25 cellular contexts compared by ENCODE assay signal in genomic region chr5:56313596-56313995, GRCh38.
"Had no signal": no experiment of that assay in that cellular context is flagged by ENCODE, and none has a peak within 500 bp of the region (broad histone marks: within the 10 kb centered on the region; RNA-seq: fewer than 3 reads in every experiment).

No MANE protein-coding gene starts in this region.

- DNase-seq: activated CD4-positive, CD25-positive, alpha-beta regulatory T cell; activated CD8-positive, alpha-beta memory T cell treated with anti-CD3 and anti-CD28 coated beads for 24 hours; activated naive CD8-positive, alpha-beta T cell treated with anti-CD3 and anti-CD28 coated beads, Interleukin-2, amount 10 ng/mL, durations not matched to agents 7 days and 5 days; activated T-cell treated with anti-CD3 and anti-CD28 coated beads, Interleukin-2, amount 50 U/mL, for 1 hour; caudate nucleus; cortex of kidney; effector memory CD8-positive, alpha-beta T cell; foreskin fibroblast; head of caudate nucleus; hippocampal formation; left cardiac atrium; left ventricle myocardium superior; natural killer cell; stimulated activated CD4-positive, alpha-beta T cell treated with anti-CD3 and anti-CD28 coated beads, Interleukin-2, amount 100 ng/mL, for 24 hours; T-helper 1 cell; uterus had no signal

- H3K9me3 ChIP-seq: ascending aorta, right atrium auricular region, thoracic aorta, uterus had no signal

- H3K36me3 ChIP-seq: ascending aorta, right atrium auricular region, thoracic aorta, uterus had no signal

- FAIRE-seq: keratinocyte had no signal

- H3K27me3 ChIP-seq: ascending aorta, right atrium auricular region, uterus had no signal

- H3K27ac ChIP-seq: ascending aorta, right atrium auricular region, thoracic aorta, uterus had no signal

- ATAC-seq: effector memory CD8-positive, alpha-beta T cell; esophagus mucosa; left cardiac atrium; left ventricle myocardium superior; natural killer cell had no signal

- H3K9me3 Mint-ChIP-seq: activated naive CD8-positive, alpha-beta T cell treated with anti-CD3 and anti-CD28 coated beads, Interleukin-2, amount 10 ng/mL, durations not matched to agents 7 days and 5 days; effector memory CD8-positive, alpha-beta T cell; natural killer cell; stimulated activated naive CD8-positive, alpha-beta T cell treated with anti-CD3 and anti-CD28 coated beads, Interleukin-15, Interleukin-2, amounts not matched to agents 100 ng/mL and 50 ng/mL, for 24 hours had no signal

- H3K4me3 Mint-ChIP-seq: activated CD4-positive, alpha-beta T cell treated with anti-CD3 and anti-CD28 coated beads for 36 hours; activated naive CD8-positive, alpha-beta T cell treated with anti-CD3 and anti-CD28 coated beads, Interleukin-2, amount 10 ng/mL, durations not matched to agents 7 days and 5 days; brain; effector memory CD8-positive, alpha-beta T cell; natural killer cell; stimulated activated naive CD8-positive, alpha-beta T cell treated with anti-CD3 and anti-CD28 coated beads, Interleukin-15, Interleukin-2, amounts not matched to agents 100 ng/mL and 50 ng/mL, for 24 hours; type B pancreatic cell had no signal

- H3K27ac Mint-ChIP-seq: activated CD4-positive, alpha-beta T cell treated with anti-CD3 and anti-CD28 coated beads for 36 hours; activated naive CD8-positive, alpha-beta T cell treated with anti-CD3 and anti-CD28 coated beads, Interleukin-2, amount 10 ng/mL, durations not matched to agents 7 days and 5 days; brain; effector memory CD8-positive, alpha-beta T cell; natural killer cell; stimulated activated naive CD8-positive, alpha-beta T cell treated with anti-CD3 and anti-CD28 coated beads, Interleukin-15, Interleukin-2, amounts not matched to agents 100 ng/mL and 50 ng/mL, for 24 hours; type B pancreatic cell had no signal

- H3K4me1 ChIP-seq: ascending aorta had no signal

- H3K36me3 Mint-ChIP-seq: brain, natural killer cell had no signal

- H3K4me1 Mint-ChIP-seq: brain, natural killer cell had no signal

- H3K4me3 ChIP-seq: ascending aorta, right atrium auricular region, thoracic aorta, uterus had no signal

- H3K27me3 Mint-ChIP-seq: stimulated activated naive CD8-positive, alpha-beta T cell treated with anti-CD3 and anti-CD28 coated beads, Interleukin-15, Interleukin-2, amounts not matched to agents 100 ng/mL and 50 ng/mL, for 24 hours; type B pancreatic cell had no signal
